21 cellular contexts compared by ENCODE assay signal in genomic region chr4:55405073-55405472, GRCh38.
"Had no signal": no experiment of that assay in that cellular context is flagged by ENCODE, and none has a peak within 500 bp of the region (broad histone marks: within the 10 kb centered on the region; RNA-seq: fewer than 3 reads in every experiment).

No MANE protein-coding gene starts in this region.

- DNase-seq: cortex of kidney; effector memory CD4-positive, alpha-beta T cell; gastrocnemius medialis; heart right ventricle; islet precursor cell; mammary epithelial cell; midbrain; nephron progenitor cell; psoas muscle; retina; stimulated activated CD4-positive, alpha-beta T cell treated with anti-CD3 and anti-CD28 coated beads, Interleukin-12 subunit alpha, Interleukin-12 subunit beta, amount 100 ng/mL, for 4 hours; stimulated activated naive CD4-positive, alpha-beta T cell; stomach; substantia nigra; transverse colon had no signal

- H3K27ac Mint-ChIP-seq: nephron progenitor cell had no signal

- H3K4me3 ChIP-seq: esophagus muscularis mucosa, gastrocnemius medialis, heart right ventricle, psoas muscle, stomach, thoracic aorta, transverse colon had no signal

- ATAC-seq: gastrocnemius medialis, heart right ventricle, left lobe of liver, psoas muscle, sciatic nerve had no signal

- H3K9me3 ChIP-seq: esophagus muscularis mucosa, gastrocnemius medialis, heart right ventricle, neutrophil, psoas muscle, stomach, thoracic aorta, transverse colon had no signal

- H3K27me3 ChIP-seq: esophagus muscularis mucosa, gastrocnemius medialis, heart right ventricle, neutrophil, stomach, transverse colon had no signal

- H3K4me3 Mint-ChIP-seq: nephron progenitor cell had no signal

- H3K27ac ChIP-seq: epithelial cell of prostate, esophagus muscularis mucosa, gastrocnemius medialis, heart right ventricle, neutrophil, psoas muscle, stomach, thoracic aorta, transverse colon had no signal

- H3K9me3 Mint-ChIP-seq: nephron progenitor cell had no signal
